In genomic region chr5:40746703-40747102, GRCh38 we compare ENCODE assay signal across 16 cellular contexts.
"Had no signal": no experiment of that assay in that cellular context is flagged by ENCODE, and none has a peak within 500 bp of the region (broad histone marks: within the 10 kb centered on the region; RNA-seq: fewer than 3 reads in every experiment).

No MANE protein-coding gene starts in this region.

- FAIRE-seq: urothelium cell line had no signal

- H3K27ac ChIP-seq: body of pancreas, gastrocnemius medialis, neutrophil had no signal

- H3K9me3 ChIP-seq: body of pancreas, gastrocnemius medialis, neutrophil had no signal

- H3K4me3 ChIP-seq: body of pancreas, gastrocnemius medialis had no signal

- DNase-seq: activated CD4-positive, alpha-beta memory T cell treated with anti-CD3 and anti-CD28 coated beads for 36 hours; activated CD4-positive, alpha-beta T cell treated with anti-CD3 and anti-CD28 coated beads for 36 hours; activated naive CD4-positive, alpha-beta T cell treated with anti-CD3 and anti-CD28 coated beads, Interleukin-2, amount 10 ng/mL, durations not matched to agents 7 days and 5 days; activated T-cell treated with anti-CD3 and anti-CD28 coated beads, Interleukin-2, amount 50 U/mL, for 24 hours; body of pancreas; cortex of kidney; effector CD8-positive, alpha-beta T cell; gastrocnemius medialis; left ventricle myocardium superior; mesenchymal stem cell; natural killer cell; stimulated activated CD4-positive, alpha-beta T cell treated with anti-CD3 and anti-CD28 coated beads, Interleukin-2, amount 100 ng/mL, for 48 hours; T-helper 1 cell had no signal

- ATAC-seq: activated CD4-positive, alpha-beta T cell treated with anti-CD3 and anti-CD28 coated beads for 36 hours; body of pancreas; gastrocnemius medialis; left ventricle myocardium superior; natural killer cell; stimulated activated memory B cell treated with anti-CD40 and anti-IgM and Interleukin-4, amounts not matched to agents 10 μg/mL and 1 μg/mL and 100 μg/mL, for 72 hours had no signal
